Comparison of ENCODE assay signal across 13 cellular contexts in the genomic region with DNA sequence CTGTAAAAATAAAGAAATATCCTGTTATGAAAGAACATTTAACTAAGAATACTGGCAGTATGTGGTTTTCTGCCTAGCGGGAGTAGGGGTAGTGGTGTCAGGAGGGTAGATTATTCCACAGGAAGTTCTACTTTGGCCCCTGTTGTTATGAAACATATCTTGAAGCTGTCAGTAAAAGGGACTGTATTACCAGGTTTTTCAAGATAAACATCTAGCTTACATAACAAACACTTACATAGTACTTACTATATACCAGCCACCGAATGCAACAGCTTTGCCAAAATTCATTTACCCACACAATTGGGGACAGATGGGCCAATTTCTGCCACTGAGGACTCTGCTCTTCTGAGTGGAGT. TPM values are rescaled to one million over a fixed set of nuclear protein-coding genes. Genes with fewer than 3 reads are reported as not detected.
A peak's percentile ranks its signal among the peaks of the same experiment; 100 is the strongest.
DNase-seq lines count a peak whose midpoint lies in the region; ATAC-seq and TF ChIP-seq lines count a peak whose summit lies in the region.
"Had no signal": no experiment of that assay in that cellular context is flagged by ENCODE, and none has a peak within 500 bp of the region (broad histone marks: within the 10 kb centered on the region; RNA-seq: fewer than 3 reads in every experiment).

No MANE protein-coding gene starts in this region.

- H3K9me3 Mint-ChIP-seq in CD4-positive, alpha-beta memory T cell, result peaks cover 0 to 4% (median 3%) of the 10 kb centered on the region in 8 donors
- no peaks in the 10 kb centered on the region for H3K9me3 Mint-ChIP-seq in activated CD8-positive, alpha-beta T cell treated with anti-CD3 and anti-CD28 coated beads, Interleukin-2, amount 10 ng/mL, durations not matched to agents 7 days and 5 days (ENCODE audit: insufficient read depth)
- H3K9me3 Mint-ChIP-seq in naive B cell, result peaks cover 0 to 5% (median 0%) of the 10 kb centered on the region in 7 donors

- no peaks in the 10 kb centered on the region for H3K9me3 ChIP-seq in CD4-positive, alpha-beta memory T cell (ENCODE audit: control insufficient read depth in 1 of 2, low read length in 2 of 2)
- no peaks in the 10 kb centered on the region for H3K9me3 ChIP-seq in MM.1S (replicated peaks; ENCODE audit: insufficient read depth, low read length)
- H3K9me3 ChIP-seq: gastroesophageal sphincter, vagina had no signal

- no peak for ATAC-seq in activated CD8-positive, alpha-beta T cell treated with anti-CD3 and anti-CD28 coated beads, Interleukin-2, amount 10 ng/mL, durations not matched to agents 7 days and 5 days
- ATAC-seq in naive B cell (ENCODE audit: low read depth in 2 of 2) (no peak), GM21737 (IDR thresholded peaks at IDR 0.05; ENCODE audit: unreplicated experiment) (no peak)
- ATAC-seq: gastroesophageal sphincter had no signal

- peaks cover 39% of the 10 kb centered on the region for H3F3A ChIP-seq in MM.1S (ENCODE audit: insufficient read depth, low read length)

- H3K4me3 ChIP-seq in CD4-positive, alpha-beta memory T cell (ENCODE audit: low read length in 2 of 2), result no peak overlapping the region
- no peak overlapping the region for H3K4me3 ChIP-seq in MM.1S (ENCODE audit: low read length)
- H3K4me3 ChIP-seq: gastroesophageal sphincter, vagina had no signal

- H3K27ac ChIP-seq in CD4-positive, alpha-beta memory T cell (ENCODE audit: low read depth, low read length), result peak overlapping the region; percentile 86
- no peak overlapping the region for H3K27ac ChIP-seq in MM.1S (ENCODE audit: low read length)
- H3K27ac ChIP-seq: vagina had no signal

- H2AFZ ChIP-seq in MM.1S (ENCODE audit: low read length), result no peak overlapping the region

- intact Hi-C loops in CD4-positive, alpha-beta memory T cell (cut with micrococcal nuclease), result no loop called here

- H3K4me1 ChIP-seq in CD4-positive, alpha-beta memory T cell (ENCODE audit: insufficient read depth, low read length), result peaks cover 69% of the 10 kb centered on the region
- H3K4me1 ChIP-seq in MM.1S (ENCODE audit: low read length), result peaks cover 57% of the 10 kb centered on the region

- peak overlapping the region; percentile 89 to 99 (median 98) for H3K4me3 Mint-ChIP-seq in CD4-positive, alpha-beta memory T cell
- H3K4me3 Mint-ChIP-seq in activated CD8-positive, alpha-beta T cell treated with anti-CD3 and anti-CD28 coated beads, Interleukin-2, amount 10 ng/mL, durations not matched to agents 7 days and 5 days, result peak overlapping the region; percentile 97
- peak overlapping the region in 7 of 8 donors; percentile 7 to 99 (median 30) for H3K4me3 Mint-ChIP-seq in naive B cell

- no peaks in the 10 kb centered on the region for H3K27me3 Mint-ChIP-seq in CD4-positive, alpha-beta memory T cell
- no peaks in the 10 kb centered on the region for H3K27me3 Mint-ChIP-seq in activated CD8-positive, alpha-beta T cell treated with anti-CD3 and anti-CD28 coated beads, Interleukin-2, amount 10 ng/mL, durations not matched to agents 7 days and 5 days (ENCODE audit: low read depth)
- H3K27me3 Mint-ChIP-seq in naive B cell, result no peaks in the 10 kb centered on the region

- no peak overlapping the region for H3K9ac ChIP-seq in MM.1S (ENCODE audit: low read length)

- no peak for TF ChIP-seq CTCF in MM.1S (IDR thresholded peaks at IDR 0.05; ENCODE audit: low read length)

- CTCF ChIA-PET in CD4-positive, alpha-beta memory T cell (lab: Charles Lee; ENCODE audit: partially characterized antibody), result interaction anchor here (0.5 to 7.3 kb wide), 6 partner anchors 26 to 155 kb away, joined by 3 to 99 read pairs (median 4); no protein-coding TSS in a partner anchor
- CTCF ChIA-PET in activated CD8-positive, alpha-beta T cell treated with anti-CD3 and anti-CD28 coated beads, Interleukin-2, amount 10 ng/mL, durations not matched to agents 7 days and 5 days (lab: Charles Lee), result interaction anchor here (0.5 to 4.7 kb wide), 6 partner anchors 9 to 106 kb away, joined by 3 to 33 read pairs (median 5); no protein-coding TSS in a partner anchor

- H3K4me2 ChIP-seq in MM.1S (ENCODE audit: low read depth, low read length), result 0 out of 2 replicates have a peak overlapping the region, but pooled peaks have one; percentile 7

- peaks cover 71 to 95% (median 81%) of the 10 kb centered on the region in 4 donors for H3K4me1 Mint-ChIP-seq in CD4-positive, alpha-beta memory T cell
- peaks cover 72% of the 10 kb centered on the region for H3K4me1 Mint-ChIP-seq in activated CD8-positive, alpha-beta T cell treated with anti-CD3 and anti-CD28 coated beads, Interleukin-2, amount 10 ng/mL, durations not matched to agents 7 days and 5 days (ENCODE audit: low read depth)
- H3K4me1 Mint-ChIP-seq in naive B cell, result peaks cover 55 to 82% (median 80%) of the 10 kb centered on the region in 3 donors

- peaks cover 14% of the 10 kb centered on the region for H3K36me3 ChIP-seq in CD4-positive, alpha-beta memory T cell (ENCODE audit: insufficient read depth, low read length)
- H3K36me3 ChIP-seq in MM.1S (replicated peaks; ENCODE audit: insufficient read depth, low read length), result peaks cover 10% of the 10 kb centered on the region; the same call in 1 of the 2 replicates
- H3K36me3 ChIP-seq: vagina had no signal

- H3K9me2 ChIP-seq in MM.1S (replicated peaks; ENCODE audit: insufficient read depth, low read length), result no peaks in the 10 kb centered on the region

- H4K20me1 ChIP-seq in MM.1S (ENCODE audit: insufficient read depth, low read length), result 0 out of 2 replicates have a peak, but pooled peaks cover 2% of the 10 kb centered on the region

- POLR2A ChIA-PET in CD4-positive, alpha-beta memory T cell (lab: Charles Lee; ENCODE audit: partially characterized antibody), result interaction anchor here (0.9 to 1.4 kb wide), 5 partner anchors 11 to 130 kb away, joined by 3 to 4 read pairs (median 3); no protein-coding TSS in a partner anchor
- POLR2A ChIA-PET in activated CD8-positive, alpha-beta T cell treated with anti-CD3 and anti-CD28 coated beads, Interleukin-2, amount 10 ng/mL, durations not matched to agents 7 days and 5 days (lab: Charles Lee), result interaction anchor here (1.2 kb wide), 2 partner anchors 9 to 18 kb away, joined by 3 to 4 read pairs; no protein-coding TSS in a partner anchor

- no peaks in the 10 kb centered on the region for H3K27me3 ChIP-seq in CD4-positive, alpha-beta memory T cell (ENCODE audit: insufficient read depth, low read length)
- H3K27me3 ChIP-seq in MM.1S (replicated peaks; ENCODE audit: insufficient read depth, low read length), result no peaks in the 10 kb centered on the region
- H3K27me3 ChIP-seq: gastroesophageal sphincter, vagina had no signal

- H3K79me2 ChIP-seq in MM.1S (ENCODE audit: low read length), result peaks cover 84% of the 10 kb centered on the region

- DNase-seq in CD4-positive, alpha-beta memory T cell, result peak in 1 of 5 donors; percentile 42
- DNase-seq in MM.1S, result no peak
- no peak for DNase-seq in activated CD8-positive, alpha-beta T cell treated with anti-CD3 and anti-CD28 coated beads, Interleukin-2, amount 10 ng/mL, durations not matched to agents 7 days and 5 days
- DNase-seq in naive B cell, result no peak
- DNase-seq in T-helper 9 cell, result no peak
- no peak for DNase-seq in NCI-H345 treated with DMSO at 0.1 percent for 48 hours (lab: John Stamatoyannopoulos, UW; ENCODE audit: unreplicated experiment)
- no peak for DNase-seq in activated gamma-delta T cell treated with Interleukin-2 at 50 U/mL for 16 hours
- DNase-seq: activated CD4-positive, alpha-beta T cell treated with anti-CD3 and anti-CD28 coated beads for 4 hours; central memory CD4-positive, alpha-beta T cell; NCI-H524 treated with DMSO at 0.1 percent for 48 hours had no signal

- peak overlapping the region; percentile 87 to 98 (median 93) for H3K27ac Mint-ChIP-seq in CD4-positive, alpha-beta memory T cell
- H3K27ac Mint-ChIP-seq in activated CD8-positive, alpha-beta T cell treated with anti-CD3 and anti-CD28 coated beads, Interleukin-2, amount 10 ng/mL, durations not matched to agents 7 days and 5 days, result peak overlapping the region; percentile 81
- H3K27ac Mint-ChIP-seq in naive B cell, result peak overlapping the region; percentile 26 to 99 (median 74)

- H3K36me3 Mint-ChIP-seq in CD4-positive, alpha-beta memory T cell, result peaks cover 43 to 68% of the 10 kb centered on the region in 2 donors
- H3K36me3 Mint-ChIP-seq in activated CD8-positive, alpha-beta T cell treated with anti-CD3 and anti-CD28 coated beads, Interleukin-2, amount 10 ng/mL, durations not matched to agents 7 days and 5 days (ENCODE audit: low read depth), result peaks cover 75% of the 10 kb centered on the region
- peaks cover 0 to 19% of the 10 kb centered on the region in 2 donors for H3K36me3 Mint-ChIP-seq in naive B cell

RNA-seq across cellular contexts. Expression of a gene that starts 3.7 kb away (rescaled TPM):
- total RNA-seq in CD4-positive, alpha-beta memory T cell, result 100 to 1,000 TPM; 383 to 397 TPM
- polyA plus RNA-seq in CD4-positive, alpha-beta memory T cell, result 100 to 1,000 TPM; 752 to 839 TPM
- 100 to 1,000 TPM; 434 to 461 TPM for total RNA-seq in activated CD8-positive, alpha-beta T cell treated with anti-CD3 and anti-CD28 coated beads, Interleukin-2, amount 10 ng/mL, durations not matched to agents 7 days and 5 days
- polyA plus RNA-seq in naive B cell (ENCODE audit: low read depth in 6 of 6), result 100 to 1,000 TPM; 429 to 518 (median 477) TPM

Comparison
In these comparisons a context has a peak if more than half of its experiments do, and no peak if none do; other contexts are left out.
1. H3K4me3 Mint-ChIP-seq: peak in every context shown above with its lines; median percentile 98 in CD4-positive, alpha-beta memory T cell; 97 in activated CD8-positive, alpha-beta T cell treated with anti-CD3 and anti-CD28 coated beads, Interleukin-2, amount 10 ng/mL, durations not matched to agents 7 days and 5 days; 30 in naive B cell.